Comparison of ENCODE assay signal across 21 cellular contexts in genomic region chr5:98909363-98909762, GRCh38. TPM values are rescaled to one million over a fixed set of nuclear protein-coding genes. Genes with fewer than 3 reads are reported as not detected.
DNase-seq lines count a peak whose midpoint lies in the region; ATAC-seq, FAIRE-seq and TF ChIP-seq lines count a peak whose summit lies in the region.
"Had no signal": no experiment of that assay in that cellular context is flagged by ENCODE, and none has a peak within 500 bp of the region (broad histone marks: within the 10 kb centered on the region; RNA-seq: fewer than 3 reads in every experiment).

No MANE protein-coding gene starts in this region.

- TF ChIP-seq EP300 in HepG2 (IDR thresholded peaks at IDR 0.05; ENCODE audit: low read depth in 2 of 2, low read length in 2 of 2) (no peak), HepG2 (CRISPR knock-in tag; IDR thresholded peaks at IDR 0.05; ENCODE audit: borderline replicate concordance) (no peak)

- POLR2A ChIA-PET in HepG2 (lab: Yijun Ruan, JAX), result no interaction called here

- H3K4me1 ChIP-seq in HepG2 (ENCODE audit: insufficient read depth, low read length) (no peaks in the 10 kb centered on the region), right lobe of liver (no peaks in the 10 kb centered on the region)

- peaks cover 78% of the 10 kb centered on the region for H3K79me2 ChIP-seq in HepG2 (ENCODE audit: insufficient read depth, low read length)

- H4K20me1 ChIP-seq in HepG2 (ENCODE audit: insufficient read depth, low read length), result peaks cover 18% of the 10 kb centered on the region

- H3K36me3 ChIP-seq in HepG2 (replicated peaks in 1 of 2; ENCODE audit: control insufficient read depth in 1 of 2, insufficient read depth in 2 of 2, low read length in 2 of 2) (peaks cover 5 to 11% of the 10 kb centered on the region in 2 experiments; a peak in 4 of 5 replicates), right lobe of liver (no peaks in the 10 kb centered on the region)

- H3K27me3 Mint-ChIP-seq in IgD-negative memory B cell, result no peaks in the 10 kb centered on the region

- ATAC-seq in HepG2, result no peak
- no peak for ATAC-seq in right lobe of liver

- H3K27me3 ChIP-seq in HepG2 (ENCODE audit: control insufficient read depth in 1 of 2, insufficient read depth in 2 of 2, low read length in 2 of 2) (no peaks in the 10 kb centered on the region), right lobe of liver (no peaks in the 10 kb centered on the region)
- H3K27me3 ChIP-seq: dorsolateral prefrontal cortex, sigmoid colon had no signal

- no peak for TF ChIP-seq CTCF in HepG2 (CRISPR knock-in tag; IDR thresholded peaks at IDR 0.05)
- TF ChIP-seq CTCF in right lobe of liver (IDR thresholded peaks at IDR 0.05), result no peak

- WGBS in HepG2 (ENCODE audit: low lambda C conversion rate), result 98% methylated on average over 2 of the region's 2 CpGs
- WGBS in right lobe of liver (ENCODE audit: insufficient coverage, low coverage, low lambda C conversion rate, missing lambda C conversion rate), result 91% methylated on average over 2 of the region's 2 CpGs

- TF ChIP-seq RAD21 in HepG2 (CRISPR knock-in tag; IDR thresholded peaks at IDR 0.05), result no peak

- H3K9me3 ChIP-seq in HepG2 (ENCODE audit: low read length) (no peaks in the 10 kb centered on the region), right lobe of liver (no peaks in the 10 kb centered on the region)
- H3K9me3 ChIP-seq: sigmoid colon had no signal

- no peak overlapping the region for H3K4me3 ChIP-seq in HepG2 (replicated peaks in 1 of 3; ENCODE audit: insufficient read depth in 1 of 3, low read depth in 2 of 3, low read length in 3 of 3)
- no peak overlapping the region for H3K4me3 ChIP-seq in right lobe of liver
- H3K4me3 ChIP-seq: dorsolateral prefrontal cortex, sigmoid colon had no signal

- no peak overlapping the region for H3K4me2 ChIP-seq in HepG2 (ENCODE audit: low read depth, low read length)

- DNase-seq in HepG2 (ENCODE audit: low spot score) (no peak), right lobe of liver (no peak), fibroblast of gingiva (ENCODE audit: low read depth) (peak; percentile 2), T-helper 9 cell (no peak)
- no peak for DNase-seq in stimulated activated CD4-positive, alpha-beta T cell treated with anti-CD3 and anti-CD28 coated beads, Interleukin-4, amount 100 ng/mL, for 1 hour
- DNase-seq in activated naive CD4-positive, alpha-beta T cell treated with anti-CD3 and anti-CD28 coated beads, Interleukin-2, amount 50 U/mL, for 16 hours, result no peak
- DNase-seq: activated CD4-positive, alpha-beta T cell treated with anti-CD3 and anti-CD28 coated beads for 48 hours; central memory CD4-positive, alpha-beta T cell; DND-41; dorsolateral prefrontal cortex; IMR-90; mesendoderm; NCI-H2081; NCI-H82; posterior cingulate gyrus; sigmoid colon; stimulated activated CD4-positive, alpha-beta T cell treated with anti-CD3 and anti-CD28 coated beads, Interleukin-15, amount 100 ng/mL, for 24 hours; stimulated activated CD8-positive, alpha-beta memory T cell treated with anti-CD3 and anti-CD28 coated beads, Interleukin-4, amount 100 ng/mL, for 48 hours had no signal

- CTCF ChIA-PET in HepG2 (lab: Yijun Ruan, JAX; ENCODE audit: low intra/inter-chr PET ratio, low total read pairs), result no interaction called here

- peak overlapping the region; percentile 3 to 71 (median 20) for H3K27ac Mint-ChIP-seq in IgD-negative memory B cell

- BruUV-seq in HepG2 (replicated peaks; lab: Mats Ljungman, UMichigan), result no TSS peak

- FAIRE-seq in HepG2 (lab: Jason Lieb, UNC), result no peak
- FAIRE-seq: astrocyte, H1 had no signal

- no peak overlapping the region for H2AFZ ChIP-seq in HepG2 (ENCODE audit: low read length)

- intact Hi-C loops in HepG2 (cut with micrococcal nuclease; ENCODE audit: unreplicated experiment) (loop anchor here (2.0 kb wide), 1 partner anchor 19 kb away; the partner anchor contains the start of gene CHD1), right lobe of liver (cut with DNase I) (loop anchor here (5.0 to 10.0 kb wide), 2 partner anchors 125 to 153 kb away; no protein-coding TSS in a partner anchor)

- no peaks in the 10 kb centered on the region for H3K9me3 Mint-ChIP-seq in IgD-negative memory B cell

- peak overlapping the region in 1 of 4 donors; percentile 1 for H3K4me3 Mint-ChIP-seq in IgD-negative memory B cell

- H3K4me1 Mint-ChIP-seq in IgD-negative memory B cell, result peaks cover 52 to 55% (median 52%) of the 10 kb centered on the region in 3 donors

- no peak overlapping the region for H3K9ac ChIP-seq in HepG2 (ENCODE audit: insufficient read depth, low read depth, low read length)

- H3K36me3 Mint-ChIP-seq in IgD-negative memory B cell, result peaks cover 2% of the 10 kb centered on the region

- TF ChIP-seq POLR2A in HepG2 (IDR thresholded peaks at IDR 0.05; ENCODE audit: insufficient read depth in 1 of 2, low read depth in 2 of 2, low read length in 2 of 2) (no peak), right lobe of liver (IDR thresholded peaks at IDR 0.05) (no peak)

- H3K27ac ChIP-seq in HepG2 (ENCODE audit: extremely low read length, insufficient read depth, low read length) (no peak overlapping the region), right lobe of liver (no peak overlapping the region)
- H3K27ac ChIP-seq: dorsolateral prefrontal cortex, sigmoid colon had no signal

- in situ Hi-C loops in HepG2 (cut with HindIII; ENCODE audit: extremely low pct_ligation_motif_present, low pct_unique_long_range_greater_than_20kb), result loop anchor here (5.0 kb wide), 1 partner anchor 123 kb away; no protein-coding TSS in a partner anchor

TF ChIP-seq in HepG2, 621 proteins besides CTCF, POLR2A, EP300 and RAD21:
- no peak for TF ChIP-seq ZNF441 (CRISPR knock-in tag; IDR thresholded peaks at IDR 0.05; ENCODE audit: borderline replicate concordance)
- peak; percentile 82 for TF ChIP-seq ATF7 (IDR thresholded peaks at IDR 0.05)
- TF ChIP-seq ATF7 (CRISPR knock-in tag; IDR thresholded peaks at IDR 0.05), result no peak

RNA-seq across cellular contexts. Expression of gene CHD1, which starts 19.4 kb away (rescaled TPM):
- total RNA-seq in HepG2 (2016; rRNA removed; fragmentation: Illumina TruSeq; extraction: Trizol), result 55.9 and 79.7 TPM in 2 replicates
- total RNA-seq in HepG2 (2016; cell fraction: cytosol; rRNA removed; fragmentation: Illumina TruSeq; extraction: Trizol; ENCODE audit: low read depth), result 5.5 and 6.9 TPM in 2 replicates
- total RNA-seq in HepG2 (2016; cell fraction: insoluble cytoplasmic fraction; rRNA removed; fragmentation: Illumina TruSeq; extraction: Trizol), result 55.3 and 76.6 TPM in 2 replicates
- 12.8 and 15.2 TPM in 2 replicates for total RNA-seq in HepG2 (2016; cell fraction: membrane; rRNA removed; fragmentation: Illumina TruSeq; extraction: Trizol)
- 88.7 and 103 TPM in 2 replicates for total RNA-seq in HepG2 (2016; cell fraction: nucleus; rRNA removed; fragmentation: Illumina TruSeq; extraction: Trizol)
- polyA plus RNA-seq in HepG2 (2011; rRNA removed), result 22.8 and 23.0 TPM in 2 replicates
- 7.8 and 14.2 TPM in 2 replicates for polyA plus RNA-seq in HepG2 (2011; cell fraction: cytosol; rRNA removed)
- 27.7 and 34.1 TPM in 2 replicates for polyA plus RNA-seq in HepG2 (2011; cell fraction: nucleus; rRNA removed)
- polyA plus RNA-seq in HepG2 (2012), result 24.4 and 27.4 TPM in 2 replicates
- 0.66 and 1.5 TPM in 2 replicates for polyA plus RNA-seq in HepG2 (2016; cell fraction: cytosol; fragmentation: Illumina TruSeq; extraction: Trizol; ENCODE audit: low read depth)
- 39.8 and 41.3 TPM in 2 replicates for polyA plus RNA-seq in HepG2 (2016; cell fraction: insoluble cytoplasmic fraction; fragmentation: Illumina TruSeq; extraction: Trizol; ENCODE audit: low read depth)
- polyA plus RNA-seq in HepG2 (2016; cell fraction: membrane; fragmentation: Illumina TruSeq; extraction: Trizol; ENCODE audit: low read depth), result 2.7 and 3.9 TPM in 2 replicates
- 89.5 and 95.7 TPM in 2 replicates for polyA plus RNA-seq in HepG2 (2016; cell fraction: nucleus; fragmentation: Illumina TruSeq; extraction: Trizol; ENCODE audit: insufficient read depth, low read depth)
- 9.2 and 12.2 TPM in 2 replicates for polyA minus RNA-seq in HepG2 (2011; rRNA and poly(A)+ RNA removed; ENCODE audit: low replicate concordance)
- 27.3 and 30.3 TPM in 2 replicates for polyA minus RNA-seq in HepG2 (2011; cell fraction: cytosol; rRNA and poly(A)+ RNA removed)
- 155 and 163 TPM in 2 replicates for polyA minus RNA-seq in HepG2 (2011; cell fraction: nucleus; rRNA and poly(A)+ RNA removed)
- total RNA-seq in right lobe of liver, result 10 to 100 TPM; 11.0 to 26.2 (median 15.2) TPM
- polyA plus RNA-seq in IgD-negative memory B cell, result 13.9 TPM
